23 cellular contexts compared by ENCODE assay signal in the genomic region with DNA sequence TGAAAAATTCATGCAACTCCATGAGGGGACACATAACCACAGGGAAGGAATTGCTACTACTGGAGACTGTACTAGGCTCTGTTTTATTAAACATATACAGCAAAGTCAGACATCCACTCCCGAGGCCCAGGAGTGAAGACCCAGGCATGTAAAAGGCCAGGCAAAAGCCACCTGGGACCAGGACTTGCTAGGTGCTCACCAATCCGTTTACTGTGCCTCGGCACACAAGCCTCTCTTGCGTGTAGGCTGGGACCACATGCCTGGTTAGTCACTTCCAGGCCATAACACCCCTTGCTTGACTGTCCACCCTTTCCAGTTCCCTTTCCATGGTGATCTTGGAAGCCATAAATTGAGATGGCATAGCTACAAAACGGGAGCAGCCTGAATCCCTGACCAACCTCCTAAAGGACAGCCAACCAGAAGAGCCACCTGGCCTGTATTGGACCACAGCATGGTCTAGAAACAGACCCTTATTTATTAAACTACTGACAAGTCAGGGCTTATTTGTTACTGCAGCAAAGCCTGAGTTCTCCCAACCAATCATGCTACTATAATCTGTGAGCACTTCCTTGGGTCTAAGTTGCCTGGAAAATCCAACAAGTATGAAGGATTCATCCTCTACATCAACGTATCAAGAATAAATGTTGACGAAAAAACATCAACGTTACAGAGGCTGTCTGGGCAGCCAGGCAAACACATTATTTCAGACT. TPM values are rescaled to one million over a fixed set of nuclear protein-coding genes. Genes with fewer than 3 reads are reported as not detected.
DNase-seq lines count a peak whose midpoint lies in the region; ATAC-seq and TF ChIP-seq lines count a peak whose summit lies in the region.
"Had no signal": no experiment of that assay in that cellular context is flagged by ENCODE, and none has a peak within 500 bp of the region (broad histone marks: within the 10 kb centered on the region; RNA-seq: fewer than 3 reads in every experiment).

No MANE protein-coding gene starts in this region.

- H3K9me2 ChIP-seq in PC-3 (replicated peaks; ENCODE audit: low read length): no peaks in the 10 kb centered on the region

- H2AFZ ChIP-seq in PC-3 (ENCODE audit: low read length) (no peak overlapping the region), osteoblast (ENCODE audit: low read length) (no peak overlapping the region)
- H2AFZ ChIP-seq: GM23248 had no signal

- H3K79me2 ChIP-seq in PC-3 (ENCODE audit: low read length) (no peaks in the 10 kb centered on the region), osteoblast (ENCODE audit: insufficient read depth, low read length) (no peaks in the 10 kb centered on the region)

- H3K4me2 ChIP-seq in PC-3 (ENCODE audit: low read length): no peak overlapping the region
- H3K4me2 ChIP-seq in osteoblast (ENCODE audit: insufficient read depth, low read length): no peak overlapping the region

- intact Hi-C loops in Caco-2 (cut with micrococcal nuclease; ENCODE audit: unreplicated experiment) (no loop called here), PC-3 (cut with micrococcal nuclease) (no loop called here)

- H3K27me3 ChIP-seq in Caco-2 (replicated peaks; ENCODE audit: control insufficient read depth, insufficient read depth, low read length): no peaks in the 10 kb centered on the region
- no peaks in the 10 kb centered on the region for H3K27me3 ChIP-seq in PC-3 (ENCODE audit: low read length)
- no peaks in the 10 kb centered on the region for H3K27me3 ChIP-seq in osteoblast (ENCODE audit: insufficient read depth, low read length)
- H3K27me3 ChIP-seq in H7 (ENCODE audit: control insufficient read depth, insufficient read depth, low read length): no peaks in the 10 kb centered on the region

- peaks cover 56% of the 10 kb centered on the region for H3K36me3 Mint-ChIP-seq in Caco-2 (ENCODE audit: insufficient read depth, unreplicated experiment)
- H3K36me3 Mint-ChIP-seq in activated T-helper 17 cell treated with anti-CD3 and anti-CD28 coated beads, Interleukin-2, amount 50 U/mL, for 72 hours (ENCODE audit: low read depth): peaks cover 100% of the 10 kb centered on the region

- H3K9me3 Mint-ChIP-seq in Caco-2 (ENCODE audit: unreplicated experiment): no peaks in the 10 kb centered on the region
- H3K9me3 Mint-ChIP-seq in activated T-helper 17 cell treated with anti-CD3 and anti-CD28 coated beads, Interleukin-2, amount 50 U/mL, for 72 hours: no peaks in the 10 kb centered on the region
- H3K9me3 Mint-ChIP-seq: CD4-positive, alpha-beta T cell; HFFc6 had no signal

- H4K20me1 ChIP-seq in PC-3 (ENCODE audit: low read length) (no peaks in the 10 kb centered on the region), osteoblast (ENCODE audit: insufficient read depth, low read length) (peaks cover 17% of the 10 kb centered on the region)

- CTCF ChIA-PET in Caco-2 (lab: Charles Lee): no interaction called here
- CTCF ChIA-PET in PC-3 (lab: Charles Lee): no interaction called here

- no peak overlapping the region for H3K4me3 ChIP-seq in Caco-2 (ENCODE audit: low read depth, low read length)
- no peak overlapping the region for H3K4me3 ChIP-seq in PC-3 (ENCODE audit: low read length)
- no peak overlapping the region for H3K4me3 ChIP-seq in osteoblast (ENCODE audit: insufficient read depth, low read length)
- H3K4me3 ChIP-seq in H7 (ENCODE audit: insufficient read depth, low read depth, low read length): no peak overlapping the region
- H3K4me3 ChIP-seq: GM23248 had no signal

- DNase-seq in Caco-2 (no peak), PC-3 (no peak), epithelial cell of prostate (ENCODE audit: low read depth, low spot score) (no peak), osteoblast (ENCODE audit: insufficient read length, low spot score, missing footprints) (peak; percentile 67), GM03348 (ENCODE audit: low spot score) (no peak), H7 (no peak)
- DNase-seq: ACHN; Calu3; CD4-positive, alpha-beta T cell; DMS 273 treated with DMSO at 0.1 percent for 48 hours; DMS53; DND-41; EL; GM23248; HFFc6; IMR-90; KBM-7 had no signal

- H3K9ac ChIP-seq in PC-3 (ENCODE audit: low read length): no peak overlapping the region
- H3K9ac ChIP-seq: GM23248 had no signal

- POLR2A ChIA-PET in Caco-2 (lab: Charles Lee): no interaction called here
- POLR2A ChIA-PET in PC-3 (lab: Charles Lee; ENCODE audit: unreplicated experiment): no interaction called here

- H3K9me3 ChIP-seq in Caco-2 (no peaks in the 10 kb centered on the region), PC-3 (ENCODE audit: low read length) (no peaks in the 10 kb centered on the region), osteoblast (ENCODE audit: low read depth, low read length) (no peaks in the 10 kb centered on the region)

- H3K27me3 Mint-ChIP-seq in Caco-2 (ENCODE audit: insufficient read depth, unreplicated experiment): no peaks in the 10 kb centered on the region
- H3K27me3 Mint-ChIP-seq in activated T-helper 17 cell treated with anti-CD3 and anti-CD28 coated beads, Interleukin-2, amount 50 U/mL, for 72 hours: no peaks in the 10 kb centered on the region
- H3K27me3 Mint-ChIP-seq: CD4-positive, alpha-beta T cell had no signal

- H3F3A ChIP-seq in PC-3 (ENCODE audit: low read length, unreplicated experiment): no peaks in the 10 kb centered on the region

- H3K36me3 ChIP-seq in Caco-2 (ENCODE audit: control insufficient read depth, insufficient read depth, low read length): peaks cover 7% of the 10 kb centered on the region
- peaks cover 89% of the 10 kb centered on the region for H3K36me3 ChIP-seq in PC-3 (ENCODE audit: low read depth, low read length)
- peaks cover 95% of the 10 kb centered on the region for H3K36me3 ChIP-seq in osteoblast (ENCODE audit: insufficient read depth, low read length)
- H3K36me3 ChIP-seq in H7 (replicated peaks; ENCODE audit: control insufficient read depth, insufficient read depth, low read length): peaks cover 51% of the 10 kb centered on the region

- no peak overlapping the region for H3K4me3 Mint-ChIP-seq in Caco-2 (ENCODE audit: unreplicated experiment)
- no peak overlapping the region for H3K4me3 Mint-ChIP-seq in activated T-helper 17 cell treated with anti-CD3 and anti-CD28 coated beads, Interleukin-2, amount 50 U/mL, for 72 hours
- H3K4me3 Mint-ChIP-seq: CD4-positive, alpha-beta T cell; HFFc6 had no signal

- H3K4me1 ChIP-seq in Caco-2 (no peaks in the 10 kb centered on the region), PC-3 (ENCODE audit: insufficient read depth, low read length) (no peaks in the 10 kb centered on the region), osteoblast (ENCODE audit: insufficient read depth, low read length) (no peaks in the 10 kb centered on the region)

- no peak overlapping the region for H3K27ac ChIP-seq in PC-3 (ENCODE audit: low read length)
- peak overlapping the region; percentile 68 for H3K27ac ChIP-seq in epithelial cell of prostate
- no peak overlapping the region for H3K27ac ChIP-seq in osteoblast (ENCODE audit: low read depth, low read length)
- H3K27ac ChIP-seq: C4-2B, GM23248, HL-60 had no signal

- TSS peak; percentile 19 for BruUV-seq in Caco-2 (replicated peaks; lab: Mats Ljungman, UMichigan)
- BruUV-seq in PC-3 (replicated peaks; lab: Mats Ljungman, UMichigan): TSS peak; percentile 7

- TF ChIP-seq CTCF in Caco-2 (IDR thresholded peaks at IDR 0.05; ENCODE audit: insufficient read depth in 1 of 2, low read depth in 1 of 2, low read length in 1 of 2, severe bottlenecking in 1 of 2, unreplicated experiment in 1 of 2) (no peak), PC-3 (conservative IDR thresholded peaks at IDR 0.05; ENCODE audit: low read depth, low read length) (no peak), osteoblast (IDR thresholded peaks at IDR 0.05; ENCODE audit: extremely low read depth, low read depth, low read length) (no peak)

- no peak overlapping the region for H3K27ac Mint-ChIP-seq in Caco-2 (ENCODE audit: unreplicated experiment)
- no peak overlapping the region for H3K27ac Mint-ChIP-seq in activated T-helper 17 cell treated with anti-CD3 and anti-CD28 coated beads, Interleukin-2, amount 50 U/mL, for 72 hours
- H3K27ac Mint-ChIP-seq: CD4-positive, alpha-beta T cell; HFFc6 had no signal

- H3K4me1 Mint-ChIP-seq in Caco-2 (ENCODE audit: low read depth, unreplicated experiment): no peaks in the 10 kb centered on the region
- no peaks in the 10 kb centered on the region for H3K4me1 Mint-ChIP-seq in activated T-helper 17 cell treated with anti-CD3 and anti-CD28 coated beads, Interleukin-2, amount 50 U/mL, for 72 hours

- ATAC-seq in PC-3: no peak
- ATAC-seq in activated T-helper 17 cell treated with anti-CD3 and anti-CD28 coated beads, Interleukin-2, amount 50 U/mL, for 72 hours (replicated peaks): no peak
- ATAC-seq: HCT116 had no signal

RNA-seq across cellular contexts. Expression of gene URB1, which starts 39.7 kb away (rescaled TPM):
- 17.1 and 21.1 TPM in 2 replicates for total RNA-seq in Caco-2 (2022)
- 27.8 and 36.3 TPM in 2 replicates for total RNA-seq in PC-3 (2014; rRNA removed)
- 15.9 and 21.7 TPM in 2 replicates for total RNA-seq in osteoblast
- 23.3 and 24.2 TPM in 2 replicates for total RNA-seq in H7 (2014; rRNA removed; shearing (Covaris generic))
- total RNA-seq in activated T-helper 17 cell treated with anti-CD3 and anti-CD28 coated beads, Interleukin-2, amount 50 U/mL, for 72 hours: 10 to 100 TPM; 17.6 to 37.2 TPM

RNA-seq across cellular contexts. Expression of gene MRAP, which starts 54.5 kb away (rescaled TPM):
- not detected in 2 replicates for total RNA-seq in Caco-2 (2022)
- not detected in 2 replicates for total RNA-seq in PC-3 (2014; rRNA removed)
- 0.59 and 0.72 TPM in 2 replicates for total RNA-seq in osteoblast
- not detected in 2 replicates for total RNA-seq in H7 (2014; rRNA removed; shearing (Covaris generic))
- not detected for total RNA-seq in activated T-helper 17 cell treated with anti-CD3 and anti-CD28 coated beads, Interleukin-2, amount 50 U/mL, for 72 hours
- total RNA-seq: Calu3; CD4-positive, alpha-beta T cell; G401; GM23248; HFFc6; IMR-90 had no signal

RNA-seq across cellular contexts. Expression of gene EVA1C, which starts 59.3 kb away (rescaled TPM):
- total RNA-seq in Caco-2 (2022): not detected in 2 replicates
- 16.1 and 17.5 TPM in 2 replicates for total RNA-seq in PC-3 (2014; rRNA removed)
- 5.0 and 8.0 TPM in 2 replicates for total RNA-seq in osteoblast
- 3.3 and 4.5 TPM in 2 replicates for total RNA-seq in H7 (2014; rRNA removed; shearing (Covaris generic))
- 10 to 100 TPM in 1 of 2 donors, 1 to 10 TPM in 1; 10.0 to 13.1 TPM for total RNA-seq in activated T-helper 17 cell treated with anti-CD3 and anti-CD28 coated beads, Interleukin-2, amount 50 U/mL, for 72 hours
- total RNA-seq: G401, HT1080 had no signal
